In genomic region chr3:113214227-113214626, GRCh38 we compare ENCODE assay signal across 19 cellular contexts. TPM values are rescaled to one million over a fixed set of nuclear protein-coding genes. Genes with fewer than 3 reads are reported as not detected.
A peak's percentile ranks its signal among the peaks of the same experiment; 100 is the strongest.
DNase-seq lines count a peak whose midpoint lies in the region; ATAC-seq and TF ChIP-seq lines count a peak whose summit lies in the region.
"Had no signal": no experiment of that assay in that cellular context is flagged by ENCODE, and none has a peak within 500 bp of the region (broad histone marks: within the 10 kb centered on the region; RNA-seq: fewer than 3 reads in every experiment).

No MANE protein-coding gene starts in this region.

- H3K4me2 ChIP-seq in osteoblast (ENCODE audit: insufficient read depth, low read length): no peak overlapping the region
- H3K4me2 ChIP-seq: A549 had no signal

- H4K20me1 ChIP-seq in osteoblast (ENCODE audit: insufficient read depth, low read length): no peaks in the 10 kb centered on the region

- TF ChIP-seq CTCF in left ventricle myocardium inferior (IDR thresholded peaks at IDR 0.05; ENCODE audit: borderline replicate concordance) (no peak), heart right ventricle (IDR thresholded peaks at IDR 0.05) (no peak), foreskin fibroblast (IDR thresholded peaks at IDR 0.05; ENCODE audit: low read depth, low read length) (no peak), osteoblast (IDR thresholded peaks at IDR 0.05; ENCODE audit: extremely low read depth, low read depth, low read length) (no peak), vagina (IDR thresholded peaks at IDR 0.05) (no peak)

- H3K27me3 ChIP-seq in left ventricle myocardium inferior (ENCODE audit: low read depth) (peaks cover 68% of the 10 kb centered on the region), heart right ventricle (peaks cover 0 to 53% (median 33%) of the 10 kb centered on the region in 7 donors), osteoblast (ENCODE audit: insufficient read depth, low read length) (no peaks in the 10 kb centered on the region), vagina (no peaks in the 10 kb centered on the region)
- H3K27me3 ChIP-seq: adrenal gland had no signal

- H3K4me1 ChIP-seq in left ventricle myocardium inferior (peaks cover 21% of the 10 kb centered on the region), heart right ventricle (peaks cover 0 to 37% (median 4%) of the 10 kb centered on the region in 9 donors), osteoblast (ENCODE audit: insufficient read depth, low read length) (peaks cover 23% of the 10 kb centered on the region), vagina (peaks cover 41% of the 10 kb centered on the region)
- H3K4me1 ChIP-seq: adrenal gland had no signal

- no peak overlapping the region for H2AFZ ChIP-seq in osteoblast (ENCODE audit: low read length)

- H3K4me3 ChIP-seq in left ventricle myocardium inferior (peak overlapping the region; percentile 78), heart right ventricle (peak overlapping the region in 2 of 10 donors; percentile 80 to 83), foreskin fibroblast (ENCODE audit: low read depth in 1 of 2, low read length in 2 of 2) (peak overlapping the region; percentile 76 to 90), osteoblast (ENCODE audit: insufficient read depth, low read length) (no peak overlapping the region), vagina (peak overlapping the region in 1 of 2 donors; percentile 90)
- H3K4me3 ChIP-seq: A549 had no signal

- no peak overlapping the region for H3K27ac ChIP-seq in left ventricle myocardium inferior (replicated peaks)
- peak overlapping the region in 3 of 10 donors; percentile 15 to 89 (median 19) for H3K27ac ChIP-seq in heart right ventricle
- no peak overlapping the region for H3K27ac ChIP-seq in osteoblast (ENCODE audit: low read depth, low read length)
- H3K27ac ChIP-seq in vagina: peak overlapping the region; percentile 98
- H3K27ac ChIP-seq: A549, adrenal gland had no signal

- intact Hi-C loops in left ventricle myocardium inferior (cut with micrococcal nuclease) (no loop called here), heart right ventricle (cut with DNase I) (loop anchor here in 4 of 10 donors (5.0 to 10.0 kb wide), 5 partner anchors 59 to 162 kb away; no protein-coding TSS in a partner anchor), vagina (cut with DNase I) (loop anchor here (5.0 kb wide), 2 partner anchors 47 to 63 kb away; no protein-coding TSS in a partner anchor)

- DNase-seq in left ventricle myocardium inferior (no peak), heart right ventricle (no peak), foreskin fibroblast (no peak), osteoblast (ENCODE audit: insufficient read length, low spot score, missing footprints) (peak; percentile 63), vagina (ENCODE audit: extremely low spot score in 2 of 2) (no peak), NAMALWA (ENCODE audit: low spot score) (no peak)
- DNase-seq: activated effector memory CD4-positive, alpha-beta T cell treated with Interleukin-2 at 50 U/mL for 16 hours; adrenal gland; effector memory CD8-positive, alpha-beta T cell; left ventricle myocardium superior; MV-4-11; naive B cell; NCI-H2029 treated with DMSO at 0.1 percent for 48 hours; NCI-H524 treated with DMSO at 0.1 percent for 48 hours had no signal

- H3K79me2 ChIP-seq in osteoblast (ENCODE audit: insufficient read depth, low read length): peaks cover 14% of the 10 kb centered on the region

- H3K9me3 ChIP-seq in left ventricle myocardium inferior (replicated peaks): no peaks in the 10 kb centered on the region
- no peaks in the 10 kb centered on the region for H3K9me3 ChIP-seq in heart right ventricle
- H3K9me3 ChIP-seq in osteoblast (ENCODE audit: low read depth, low read length): no peaks in the 10 kb centered on the region
- H3K9me3 ChIP-seq in vagina: no peaks in the 10 kb centered on the region
- H3K9me3 ChIP-seq: A549, adrenal gland had no signal

- TF ChIP-seq POLR2A in vagina (IDR thresholded peaks at IDR 0.05): no peak

- ATAC-seq in heart right ventricle: no peak
- ATAC-seq in HG03135 (IDR thresholded peaks at IDR 0.05; ENCODE audit: unreplicated experiment): no peak
- no peak for ATAC-seq in HG03457 (IDR thresholded peaks at IDR 0.05; ENCODE audit: unreplicated experiment)
- ATAC-seq: A549; effector memory CD8-positive, alpha-beta T cell; left ventricle myocardium superior; Right ventricle myocardium inferior; stimulated activated memory B cell treated with anti-CD40 and anti-IgM and Interleukin-4, amounts not matched to agents 10 μg/mL and 1 μg/mL and 100 μg/mL, for 72 hours had no signal

- H3K36me3 ChIP-seq in left ventricle myocardium inferior (peaks cover 10% of the 10 kb centered on the region), heart right ventricle (peaks cover 0 to 18% (median 0%) of the 10 kb centered on the region in 9 donors), osteoblast (ENCODE audit: insufficient read depth, low read length) (no peaks in the 10 kb centered on the region), vagina (peaks cover 0 to 4% of the 10 kb centered on the region in 2 donors)
- H3K36me3 ChIP-seq: adrenal gland had no signal

- 82 to 83% methylated on average over 4 of the region's 4 CpGs for WGBS in heart right ventricle, 2 donors

RNA-seq across cellular contexts. Expression of gene BOC, which starts 2.9 kb away (rescaled TPM):
- 6.7 TPM for total RNA-seq in left ventricle myocardium inferior
- total RNA-seq in heart right ventricle: 10 to 100 TPM in 1 of 10 donors, 1 to 10 TPM in 9; 2.9 to 13.9 (median 5.4) TPM
- 1 to 10 TPM; 2.1 to 3.8 TPM for polyA plus RNA-seq in heart right ventricle
- 22.8 and 29.2 TPM in 2 replicates for total RNA-seq in osteoblast
- total RNA-seq in vagina: 93.1 TPM
